In the genomic region with DNA sequence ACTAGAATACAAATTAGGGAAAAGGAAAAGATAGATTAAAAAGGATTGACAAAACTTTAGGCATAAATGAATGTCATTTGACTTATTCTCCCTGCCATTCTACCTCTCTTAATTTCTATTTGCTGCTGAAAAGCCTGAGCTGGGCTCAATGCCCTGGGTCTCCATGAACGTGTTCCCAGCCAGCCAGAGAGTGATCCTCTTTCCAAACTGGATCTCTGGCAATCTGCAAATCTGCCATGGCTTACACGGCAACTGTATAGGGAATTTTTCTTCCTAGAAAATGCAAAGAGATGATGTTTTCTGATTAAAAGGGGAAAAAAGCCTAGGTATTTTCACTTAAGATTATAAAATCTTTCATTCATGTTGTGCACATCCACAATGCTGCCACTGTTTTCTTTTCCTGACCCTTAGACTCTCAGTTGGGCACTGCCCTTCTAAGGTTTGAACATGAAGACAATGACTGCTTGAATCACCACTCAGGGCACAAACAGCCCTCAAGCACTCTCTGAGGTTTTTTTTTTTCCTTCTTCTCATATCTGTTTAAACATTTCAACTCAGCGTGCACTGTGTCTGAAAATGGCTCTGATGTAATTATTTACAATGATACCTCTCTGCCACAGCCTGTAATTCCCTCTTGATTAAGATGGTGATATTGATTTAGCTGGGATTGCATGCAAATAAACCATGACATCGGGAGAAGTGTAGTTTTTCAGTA, we compare ENCODE assay signal across 16 cellular contexts.
DNase-seq lines count a peak whose midpoint lies in the region; ATAC-seq and TF ChIP-seq lines count a peak whose summit lies in the region.
"Had no signal": no experiment of that assay in that cellular context is flagged by ENCODE, and none has a peak within 500 bp of the region (broad histone marks: within the 10 kb centered on the region; RNA-seq: fewer than 3 reads in every experiment).

No MANE protein-coding gene starts in this region.

- intact Hi-C loops in Right ventricle myocardium superior (cut with DNase I) = no loop called here

- H3K36me3 Mint-ChIP-seq in glutamatergic neuron (ENCODE audit: unreplicated experiment) = peaks cover 4% of the 10 kb centered on the region
- H3K36me3 Mint-ChIP-seq in T-cell = no peaks in the 10 kb centered on the region
- H3K36me3 Mint-ChIP-seq: activated CD8-positive, alpha-beta memory T cell treated with anti-CD3 and anti-CD28 coated beads, Interleukin-2, amount 10 ng/mL, durations not matched to agents 7 days and 5 days; IgD-negative memory B cell had no signal

- DNase-seq in Ammon's horn (ENCODE audit: low spot score) (peak; percentile 21), NCI-H1417 (lab: John Stamatoyannopoulos, UW) (peak; percentile 58 to 96 (median 92)), NCI-H510A treated with DMSO at 0.1 percent for 48 hours (lab: John Stamatoyannopoulos, UW) (peak; percentile 73), glutamatergic neuron (no peak), T-cell (no peak), hepatic stellate cell (ENCODE audit: low spot score) (no peak), Right ventricle myocardium superior (no peak)
- DNase-seq: activated CD8-positive, alpha-beta memory T cell treated with anti-CD3 and anti-CD28 coated beads, Interleukin-2, amount 10 ng/mL, durations not matched to agents 7 days and 5 days; Caco-2; stimulated activated CD8-positive, alpha-beta memory T cell treated with anti-CD3 and anti-CD28 coated beads, Interleukin-4, amount 100 ng/mL, for 48 hours; trophoblast cell had no signal

- H3K4me1 Mint-ChIP-seq in glutamatergic neuron (ENCODE audit: low read depth, unreplicated experiment) (peaks cover 16% of the 10 kb centered on the region), T-cell (no peaks in the 10 kb centered on the region)
- H3K4me1 Mint-ChIP-seq: activated CD8-positive, alpha-beta memory T cell treated with anti-CD3 and anti-CD28 coated beads, Interleukin-2, amount 10 ng/mL, durations not matched to agents 7 days and 5 days; activated naive CD4-positive, alpha-beta T cell treated with anti-CD3 and anti-CD28 coated beads, Interleukin-2, amount 50 U/mL, for 24 hours; central memory CD8-positive, alpha-beta T cell; IgD-negative memory B cell had no signal

- CTCF ChIA-PET in T-cell (lab: Charles Lee) = interaction anchor here in 1 of 2 donors (0.5 kb wide), 1 partner anchor 197 kb away, joined by 3 read pairs; no protein-coding TSS in a partner anchor

- no peak for TF ChIP-seq CTCF in glutamatergic neuron (IDR thresholded peaks at IDR 0.05; ENCODE audit: partially characterized antibody, unreplicated experiment)

- POLR2A ChIA-PET in T-cell (lab: Charles Lee) = no interaction called here

- H3K9me3 Mint-ChIP-seq in glutamatergic neuron (ENCODE audit: unreplicated experiment) (peaks cover 4% of the 10 kb centered on the region), T-cell (no peaks in the 10 kb centered on the region)
- H3K9me3 Mint-ChIP-seq: activated naive CD4-positive, alpha-beta T cell treated with anti-CD3 and anti-CD28 coated beads, Interleukin-2, amount 50 U/mL, for 24 hours; central memory CD8-positive, alpha-beta T cell had no signal

- H3K27me3 Mint-ChIP-seq in glutamatergic neuron (ENCODE audit: unreplicated experiment) (peaks cover 3% of the 10 kb centered on the region), T-cell (no peaks in the 10 kb centered on the region)
- H3K27me3 Mint-ChIP-seq: activated naive CD4-positive, alpha-beta T cell treated with anti-CD3 and anti-CD28 coated beads, Interleukin-2, amount 50 U/mL, for 24 hours; progenitor cell of endocrine pancreas had no signal

- no peak overlapping the region for H3K27ac Mint-ChIP-seq in glutamatergic neuron (ENCODE audit: unreplicated experiment)
- H3K27ac Mint-ChIP-seq in T-cell = no peak overlapping the region
- H3K27ac Mint-ChIP-seq: activated CD8-positive, alpha-beta memory T cell treated with anti-CD3 and anti-CD28 coated beads, Interleukin-2, amount 10 ng/mL, durations not matched to agents 7 days and 5 days; activated naive CD4-positive, alpha-beta T cell treated with anti-CD3 and anti-CD28 coated beads, Interleukin-2, amount 50 U/mL, for 24 hours; IgD-negative memory B cell; progenitor cell of endocrine pancreas had no signal

- no peak for ATAC-seq in T-cell (replicated peaks in 1 of 4)
- ATAC-seq in GM18498 (IDR thresholded peaks at IDR 0.05; ENCODE audit: unreplicated experiment) = no peak
- no peak for ATAC-seq in Right ventricle myocardium superior (ENCODE audit: poor library complexity)
- ATAC-seq: activated CD8-positive, alpha-beta memory T cell treated with anti-CD3 and anti-CD28 coated beads, Interleukin-2, amount 10 ng/mL, durations not matched to agents 7 days and 5 days had no signal

- peak overlapping the region; percentile 7 for H3K4me3 Mint-ChIP-seq in glutamatergic neuron (ENCODE audit: unreplicated experiment)
- H3K4me3 Mint-ChIP-seq in T-cell = no peak overlapping the region
- H3K4me3 Mint-ChIP-seq: activated CD8-positive, alpha-beta memory T cell treated with anti-CD3 and anti-CD28 coated beads, Interleukin-2, amount 10 ng/mL, durations not matched to agents 7 days and 5 days; activated naive CD4-positive, alpha-beta T cell treated with anti-CD3 and anti-CD28 coated beads, Interleukin-2, amount 50 U/mL, for 24 hours; central memory CD8-positive, alpha-beta T cell; IgD-negative memory B cell had no signal

Comparison
In these comparisons a context has a peak if more than half of its experiments do, and no peak if none do; other contexts are left out.
1. DNase-seq: peak in Ammon's horn (single experiment), NCI-H1417 (3 of 3) and NCI-H510A treated with DMSO at 0.1 percent for 48 hours (single experiment); none in glutamatergic neuron (single experiment), T-cell (0 of 34), hepatic stellate cell (single experiment) and Right ventricle myocardium superior (single experiment).